ENCODE assay signal across 10 cellular contexts in genomic region chrX:71621644-71622346, GRCh38. TPM values are rescaled to one million over a fixed set of nuclear protein-coding genes. Genes with fewer than 3 reads are reported as not detected.
DNase-seq lines count a peak whose midpoint lies in the region; ATAC-seq and TF ChIP-seq lines count a peak whose summit lies in the region.
"Had no signal": no experiment of that assay in that cellular context is flagged by ENCODE, and none has a peak within 500 bp of the region (broad histone marks: within the 10 kb centered on the region; RNA-seq: fewer than 3 reads in every experiment).

No MANE protein-coding gene starts in this region.

- WGBS in tibial nerve, 2 donors, result 61 to 67% methylated on average over 10 to 11 of the region's 11 CpGs

- H3K27me3 Mint-ChIP-seq in activated T-cell treated with anti-CD3 and anti-CD28 coated beads, Interleukin-2, amount 50 U/mL, for 72 hours (ENCODE audit: low read depth), result no peaks in the 10 kb centered on the region
- H3K27me3 Mint-ChIP-seq in activated T-cell treated with anti-CD3 and anti-CD28 coated beads, Interleukin-2, amount 50 U/mL, for 4 hours (ENCODE audit: low read depth), result no peaks in the 10 kb centered on the region

- H3K36me3 Mint-ChIP-seq in activated T-cell treated with anti-CD3 and anti-CD28 coated beads, Interleukin-2, amount 50 U/mL, for 72 hours (ENCODE audit: insufficient read depth in 2 of 2), result peaks cover 0 to 2% of the 10 kb centered on the region in 2 donors
- no peaks in the 10 kb centered on the region for H3K36me3 Mint-ChIP-seq in activated T-cell treated with anti-CD3 and anti-CD28 coated beads, Interleukin-2, amount 50 U/mL, for 4 hours (ENCODE audit: insufficient read depth)

- peak overlapping the region; percentile 74 for H3K27ac Mint-ChIP-seq in activated T-cell treated with anti-CD3 and anti-CD28 coated beads, Interleukin-2, amount 50 U/mL, for 72 hours

- peaks cover 0 to 8% of the 10 kb centered on the region in 2 donors for H3K27me3 ChIP-seq in tibial nerve

- intact Hi-C loops in left colon (cut with DNase I, micrococcal nuclease), result no loop called here

- ATAC-seq in activated T-cell treated with anti-CD3 and anti-CD28 coated beads, Interleukin-2, amount 50 U/mL, for 72 hours (replicated peaks in 1 of 2), result no peak
- no peak for ATAC-seq in activated T-cell treated with anti-CD3 and anti-CD28 coated beads, Interleukin-2, amount 50 U/mL, for 4 hours
- ATAC-seq in left colon, result peak; percentile 30

- no peaks in the 10 kb centered on the region for H3K36me3 ChIP-seq in tibial nerve

- H3K9me3 Mint-ChIP-seq in activated T-cell treated with anti-CD3 and anti-CD28 coated beads, Interleukin-2, amount 50 U/mL, for 72 hours, result no peaks in the 10 kb centered on the region
- H3K9me3 Mint-ChIP-seq in activated T-cell treated with anti-CD3 and anti-CD28 coated beads, Interleukin-2, amount 50 U/mL, for 4 hours, result no peaks in the 10 kb centered on the region

- peak overlapping the region in 1 of 2 donors; percentile 85 for H3K4me3 Mint-ChIP-seq in activated T-cell treated with anti-CD3 and anti-CD28 coated beads, Interleukin-2, amount 50 U/mL, for 72 hours
- no peak overlapping the region for H3K4me3 Mint-ChIP-seq in activated T-cell treated with anti-CD3 and anti-CD28 coated beads, Interleukin-2, amount 50 U/mL, for 4 hours

- H3K4me1 ChIP-seq in tibial nerve, result peaks cover 0 to 21% (median 10%) of the 10 kb centered on the region in 4 donors

- TF ChIP-seq POLR2A in tibial nerve (IDR thresholded peaks at IDR 0.05), result no peak

- no peak for TF ChIP-seq CTCF in tibial nerve (IDR thresholded peaks at IDR 0.05)

- no peak for DNase-seq in activated T-cell treated with anti-CD3 and anti-CD28 coated beads, Interleukin-2, amount 50 U/mL, for 72 hours
- no peak for DNase-seq in activated T-cell treated with anti-CD3 and anti-CD28 coated beads, Interleukin-2, amount 50 U/mL, for 4 hours
- DNase-seq in astrocyte of the hippocampus (ENCODE audit: low read depth, low spot score), result peak; percentile 20
- peak in 1 of 2 donors; percentile 32 for DNase-seq in left colon
- no peak for DNase-seq in tibial nerve (ENCODE audit: low spot score in 2 of 2)
- no peak for DNase-seq in UCSD-AML1 (lab: John Stamatoyannopoulos, UW; ENCODE audit: unreplicated experiment)
- DNase-seq in cortex of kidney (lab: John Stamatoyannopoulos, UW), result no peak
- no peak for DNase-seq in NCI-H446 treated with DMSO at 0.1 percent for 48 hours (lab: John Stamatoyannopoulos, UW)

- H3K27ac ChIP-seq in tibial nerve, result peak overlapping the region in 3 of 4 donors; percentile 71 to 85 (median 74)
- H3K27ac ChIP-seq: SK-N-MC had no signal

- no peak for TF ChIP-seq EP300 in tibial nerve (IDR thresholded peaks at IDR 0.05)

- H3K4me1 Mint-ChIP-seq in activated T-cell treated with anti-CD3 and anti-CD28 coated beads, Interleukin-2, amount 50 U/mL, for 72 hours (ENCODE audit: low read depth), result peaks cover 71% of the 10 kb centered on the region
- H3K4me1 Mint-ChIP-seq in activated T-cell treated with anti-CD3 and anti-CD28 coated beads, Interleukin-2, amount 50 U/mL, for 4 hours (ENCODE audit: low read depth), result peaks cover 71% of the 10 kb centered on the region

- H3K9me3 ChIP-seq in tibial nerve, result no peaks in the 10 kb centered on the region

- no peak overlapping the region for H3K4me3 ChIP-seq in tibial nerve
- H3K4me3 ChIP-seq: SK-N-MC had no signal

RNA-seq across cellular contexts. Expression of gene CXCR3, which starts 3.5 kb away (rescaled TPM):
- total RNA-seq in activated T-cell treated with anti-CD3 and anti-CD28 coated beads, Interleukin-2, amount 50 U/mL, for 72 hours, result 10 to 100 TPM in 1 of 2 donors, 1 to 10 TPM in 1; 8.8 to 14.6 TPM
- 10 to 100 TPM; 44.9 to 64.7 (median 53.1) TPM for total RNA-seq in activated T-cell treated with anti-CD3 and anti-CD28 coated beads, Interleukin-2, amount 50 U/mL, for 4 hours
- 1 to 10 TPM; 2.3 to 2.7 TPM for total RNA-seq in left colon
- not detected for total RNA-seq in tibial nerve
- total RNA-seq: pulmonary artery endothelial cell had no signal

RNA-seq across cellular contexts. Expression of gene GCNA, which starts 43.6 kb away (rescaled TPM):
- 1 to 10 TPM; 6.9 to 8.4 TPM for total RNA-seq in activated T-cell treated with anti-CD3 and anti-CD28 coated beads, Interleukin-2, amount 50 U/mL, for 72 hours
- total RNA-seq in activated T-cell treated with anti-CD3 and anti-CD28 coated beads, Interleukin-2, amount 50 U/mL, for 4 hours, result 1 to 10 TPM; 1.7 to 2.2 (median 2.1) TPM
- 1 to 10 TPM; 1.1 to 1.2 TPM for total RNA-seq in left colon
- total RNA-seq in tibial nerve, result 10 to 100 TPM in 2 of 4 donors, 1 to 10 TPM in 2; 2.8 to 12.9 (median 8.8) TPM
